In genomic region chr17:18401864-18402586, GRCh38 we compare ENCODE assay signal across 11 cellular contexts. TPM values are rescaled to one million over a fixed set of nuclear protein-coding genes. Genes with fewer than 3 reads are reported as not detected.
DNase-seq lines count a peak whose midpoint lies in the region; ATAC-seq, FAIRE-seq and TF ChIP-seq lines count a peak whose summit lies in the region.
"Not testable (repeated sequence)": the region's sequence is repeated elsewhere in the genome, so short reads cannot be mapped to it uniquely, and the experiment has no call there.
"Had no signal": no experiment of that assay in that cellular context is flagged by ENCODE, and none has a peak within 500 bp of the region (broad histone marks: within the 10 kb centered on the region; RNA-seq: fewer than 3 reads in every experiment).

No MANE protein-coding gene starts in this region.

- H3K9me3 ChIP-seq in A549; K562 (replicated peaks; ENCODE audit: control insufficient read depth, insufficient read depth, low read depth, low read length); keratinocyte (ENCODE audit: control insufficient read depth, low read depth, low read length); HepG2 (ENCODE audit: low read length): not testable (repeated sequence)

- H3K27me3 ChIP-seq in K562 (ENCODE audit: control insufficient read depth in 2 of 2, insufficient read depth in 2 of 2, low read length in 2 of 2); keratinocyte (ENCODE audit: control insufficient read depth, extremely low read depth, insufficient read depth, low read length); HepG2 (ENCODE audit: control insufficient read depth in 1 of 2, insufficient read depth in 2 of 2, low read length in 2 of 2): not testable (repeated sequence)

- 59% methylated on average over 7 of the region's 7 CpGs for WGBS in A549 (ENCODE audit: missing lambda C conversion rate)
- WGBS in K562 (ENCODE audit: insufficient coverage, low coverage, missing lambda C conversion rate): 0% methylated on average over 5 of the region's 7 CpGs
- 15% methylated on average over 7 of the region's 7 CpGs for WGBS in HepG2 (ENCODE audit: low lambda C conversion rate)

- ATAC-seq in A549: 0 out of 6 replicates have a peak, but pooled peaks of 1 of the 2 experiments have one; percentile 56
- not testable (repeated sequence) for ATAC-seq in K562, HepG2

- not testable (repeated sequence) for H3K79me2 ChIP-seq in K562 (ENCODE audit: control insufficient read depth, insufficient read depth, low read length); keratinocyte (ENCODE audit: control insufficient read depth, insufficient read depth, low read length); HepG2 (ENCODE audit: insufficient read depth, low read length)

- FAIRE-seq in A549 (lab: Jason Lieb, UNC) (peak; percentile 49), HTR-8/SVneo (lab: Jason Lieb, UNC) (peak; percentile 57), K562 (lab: Jason Lieb, UNC) (peak; percentile 26), keratinocyte (lab: Jason Lieb, UNC) (peak; percentile 51), HepG2 (lab: Jason Lieb, UNC) (peak; percentile 23)

- TF ChIP-seq POLR2A in A549 (IDR thresholded peaks at IDR 0.05; ENCODE audit: low read length); K562 (conservative IDR thresholded peaks at IDR 0.05); HepG2 (IDR thresholded peaks at IDR 0.05; ENCODE audit: insufficient read depth in 1 of 2, low read depth in 2 of 2, low read length in 2 of 2): not testable (repeated sequence)

- not testable (repeated sequence) for H4K20me1 ChIP-seq in K562 (replicated peaks; ENCODE audit: control insufficient read depth, insufficient read depth, low read length); keratinocyte (ENCODE audit: control insufficient read depth, extremely low read depth, insufficient read depth, low read length); HepG2 (ENCODE audit: insufficient read depth, low read length)

- TF ChIP-seq EP300 in A549 (IDR thresholded peaks at IDR 0.05); K562 (IDR thresholded peaks at IDR 0.05; ENCODE audit: low read length); HepG2 (IDR thresholded peaks at IDR 0.05; ENCODE audit: low read depth in 2 of 2, low read length in 2 of 2); HepG2 (CRISPR knock-in tag; IDR thresholded peaks at IDR 0.05; ENCODE audit: borderline replicate concordance): not testable (repeated sequence)

- not testable (repeated sequence) for TF ChIP-seq CTCF in A549 (IDR thresholded peaks at IDR 0.05); K562 (IDR thresholded peaks at IDR 0.05 in 2 of 3, conservative IDR thresholded peaks at IDR 0.05 in 1 of 3; ENCODE audit: insufficient read depth in 2 of 3, low read depth in 1 of 3, low read length in 3 of 3); keratinocyte (optimal IDR thresholded peaks at IDR 0.05 in 1 of 3, IDR thresholded peaks at IDR 0.05 in 1 of 3, conservative IDR thresholded peaks at IDR 0.05 in 1 of 3; ENCODE audit: extremely low read depth in 1 of 3, insufficient read depth in 2 of 3, low read length in 3 of 3); HepG2 (CRISPR knock-in tag; IDR thresholded peaks at IDR 0.05)

- H2AFZ ChIP-seq in K562 (ENCODE audit: low read depth, low read length); keratinocyte (ENCODE audit: control insufficient read depth, low read length); HepG2 (ENCODE audit: low read length): not testable (repeated sequence)

- in situ Hi-C loops in SK-MEL-5 (cut with HindIII; ENCODE audit: low pct_unique_long_range_greater_than_20kb, low sequenced_read_pairs); K562 (cut with MboI); HepG2 (cut with HindIII; ENCODE audit: extremely low pct_ligation_motif_present, low pct_unique_long_range_greater_than_20kb): not testable (repeated sequence)

- not testable (repeated sequence) for H3K27ac ChIP-seq in A549; K562 (ENCODE audit: extremely low read depth, low read depth, low read length); keratinocyte (ENCODE audit: control insufficient read depth, insufficient read depth, low read length); HepG2 (ENCODE audit: extremely low read length, insufficient read depth, low read length)

- H3K9me1 ChIP-seq in K562 (ENCODE audit: control insufficient read depth, insufficient read depth, low read length); keratinocyte (ENCODE audit: control insufficient read depth, extremely low read depth, insufficient read depth, low read length): not testable (repeated sequence)

- not testable (repeated sequence) for H3K36me3 ChIP-seq in K562 (ENCODE audit: control insufficient read depth, insufficient read depth, low read length); keratinocyte (ENCODE audit: control insufficient read depth in 2 of 2, extremely low read depth in 1 of 2, insufficient read depth in 2 of 2, low read length in 2 of 2); HepG2 (replicated peaks in 1 of 2; ENCODE audit: control insufficient read depth in 1 of 2, insufficient read depth in 2 of 2, low read length in 2 of 2)

- H3K9ac ChIP-seq in K562 (ENCODE audit: insufficient read depth in 1 of 2, low read depth in 2 of 2, low read length in 2 of 2); keratinocyte (ENCODE audit: control insufficient read depth, extremely low read depth, insufficient read depth, low read length); HepG2 (ENCODE audit: insufficient read depth, low read depth, low read length): not testable (repeated sequence)

- not testable (repeated sequence) for H3K4me3 ChIP-seq in A549; K562; keratinocyte (ENCODE audit: control insufficient read depth in 2 of 3, extremely low read depth in 1 of 3, insufficient read depth in 2 of 3, low read depth in 1 of 3, low read length in 3 of 3); HepG2 (replicated peaks in 1 of 3; ENCODE audit: insufficient read depth in 1 of 3, low read depth in 2 of 3, low read length in 3 of 3)

- POLR2A ChIA-PET in A549 (lab: Yijun Ruan, JAX); K562 (lab: Yijun Ruan, JAX); HepG2 (lab: Yijun Ruan, JAX): not testable (repeated sequence)

- dilution Hi-C loops in keratinocyte (cut with MboI; ENCODE audit: extremely low pct_ligation_motif_present, low sequenced_read_pairs): not testable (repeated sequence)

- not testable (repeated sequence) for DNase-seq in A549 (ENCODE audit: low read depth in 1 of 2, low spot score in 1 of 2); HTR-8/SVneo (ENCODE audit: insufficient read length, low spot score); K562 (ENCODE audit: extremely low read depth in 1 of 4, low spot score in 3 of 4); keratinocyte (ENCODE audit: low read depth, low spot score); HepG2 (ENCODE audit: low spot score)
- DNase-seq in SK-MEL-5 (ENCODE audit: low read depth, low spot score): peak; percentile 34

- not testable (repeated sequence) for BruUV-seq in K562 (replicated peaks; lab: Mats Ljungman, UMichigan); HepG2 (replicated peaks; lab: Mats Ljungman, UMichigan)

- H3K4me1 ChIP-seq in A549; K562 (replicated peaks in 1 of 2; ENCODE audit: control insufficient read depth in 2 of 2, insufficient read depth in 2 of 2, low read length in 2 of 2); keratinocyte (ENCODE audit: control insufficient read depth, extremely low read depth, insufficient read depth, low read length); HepG2 (ENCODE audit: insufficient read depth, low read length): not testable (repeated sequence)

- CTCF ChIA-PET in A549 (lab: Yijun Ruan, JAX); K562 (lab: Yijun Ruan, JAX; ENCODE audit: low intra/inter-chr PET ratio); HepG2 (lab: Yijun Ruan, JAX; ENCODE audit: low intra/inter-chr PET ratio, low total read pairs): not testable (repeated sequence)

- intact Hi-C loops in K562 (cut with micrococcal nuclease); HepG2 (cut with micrococcal nuclease; ENCODE audit: unreplicated experiment): not testable (repeated sequence)

- not testable (repeated sequence) for H3K4me2 ChIP-seq in A549; K562 (ENCODE audit: insufficient read depth, low read length); keratinocyte (ENCODE audit: control insufficient read depth, extremely low read depth, insufficient read depth, low read depth, low read length); HepG2 (ENCODE audit: low read depth, low read length)

- not testable (repeated sequence) for TF ChIP-seq RAD21 in A549 (conservative IDR thresholded peaks at IDR 0.05 in 1 of 2, IDR thresholded peaks at IDR 0.05 in 1 of 2); K562 (CRISPR knock-in tag; conservative IDR thresholded peaks at IDR 0.05 in 1 of 2, IDR thresholded peaks at IDR 0.05 in 1 of 2); HepG2 (CRISPR knock-in tag; IDR thresholded peaks at IDR 0.05)

RNA-seq across cellular contexts. Expression of gene EVPLL, which starts 24.4 kb away (rescaled TPM):
- polyA plus RNA-seq in A549 (2011; rRNA removed): not detected in 2 replicates
- 0.01 TPM in 1 of 2 replicates, not detected in the other for polyA plus RNA-seq in A549 (2012; cell fraction: cytosol; rRNA removed)
- 0.27 and 0.30 TPM in 2 replicates for polyA plus RNA-seq in A549 (2012; cell fraction: nucleus; rRNA removed)
- polyA plus RNA-seq in A549 (2017; fragmentation: RNase III; extraction: RNeasy Plus Mini Kit Qiagen cat#74134 plus additional on column Dnase treatment): 0.05 to 0.07 TPM in 2 of 3 replicates, not detected in the other
- polyA minus RNA-seq in A549 (2011; rRNA and poly(A)+ RNA removed): not detected in 2 replicates
- total RNA-seq in SK-MEL-5 (2014; rRNA removed; shearing (Covaris generic)): not detected in 2 replicates
- polyA plus RNA-seq in SK-MEL-5 (2015; cell fraction: cytosol; rRNA removed): not detected in 2 replicates
- not detected in 2 replicates for polyA plus RNA-seq in SK-MEL-5 (2015; cell fraction: nucleus; rRNA removed)
- total RNA-seq in K562 (2011; cell fraction: chromatin; rRNA removed; ENCODE audit: low replicate concordance): not detected in 2 replicates
- not detected in 2 replicates for total RNA-seq in K562 (2011; cell fraction: nucleolus; rRNA removed)
- not detected in 2 replicates for total RNA-seq in K562 (2011; cell fraction: nucleoplasm; rRNA removed)
- not detected in 2 replicates for total RNA-seq in K562 (2014; rRNA removed)
- total RNA-seq in K562 (2014; rRNA removed; fragmentation: Illumina TruSeq; extraction: Trizol): not detected in 2 replicates
- total RNA-seq in K562 (2015; rRNA removed; fragmentation: Illumina TruSeq; extraction: Trizol): not detected in 2 replicates
- not detected in 2 replicates for total RNA-seq in K562 (2021)
- not detected in 2 replicates for polyA plus RNA-seq in K562 (2011; rRNA removed)
- polyA plus RNA-seq in K562 (2011; cell fraction: cytosol; rRNA removed): not detected in 2 replicates
- polyA plus RNA-seq in K562 (2011; cell fraction: nucleus; rRNA removed): not detected in 2 replicates
- not detected in 2 replicates for polyA plus RNA-seq in K562 (2012)
- polyA plus RNA-seq in K562 (2014; fragmentation: Illumina TruSeq; extraction: Trizol): not detected in 2 replicates
- not detected for polyA plus RNA-seq in K562 (2014; fragmentation: Nextera tagmentation; extraction: Ambion mirVana)
- not detected in 2 replicates for polyA plus RNA-seq in K562 (2014; rRNA removed)
- not detected in 2 replicates for polyA minus RNA-seq in K562 (2011; rRNA and poly(A)+ RNA removed)
- polyA minus RNA-seq in K562 (2011; cell fraction: cytosol; rRNA and poly(A)+ RNA removed): not detected in 2 replicates
- not detected in 2 replicates for polyA minus RNA-seq in K562 (2011; cell fraction: nucleus; rRNA and poly(A)+ RNA removed)
- 0.31 to 1.7 TPM in 2 of 3 replicates, not detected in the other for polyA plus RNA-seq in keratinocyte
- 0.90 TPM for polyA plus RNA-seq in keratinocyte (2011; ENCODE audit: low read depth)
- polyA plus RNA-seq in keratinocyte (2011; cell fraction: cytosol; rRNA removed): 0.06 TPM in 1 of 2 replicates, not detected in the other
- polyA plus RNA-seq in keratinocyte (2011; cell fraction: nucleus; rRNA removed): 0.27 and 1.00 TPM in 2 replicates
- polyA plus RNA-seq in keratinocyte (2012; ENCODE audit: low replicate concordance): 1.4 TPM in 1 of 2 replicates, not detected in the other
- polyA minus RNA-seq in keratinocyte: not detected in 3 replicates
- polyA minus RNA-seq in keratinocyte (2011; cell fraction: cytosol; rRNA and poly(A)+ RNA removed): not detected
- not detected in 2 replicates for polyA minus RNA-seq in keratinocyte (2011; cell fraction: nucleus; rRNA and poly(A)+ RNA removed)
- total RNA-seq in HepG2 (2016; rRNA removed; fragmentation: Illumina TruSeq; extraction: Trizol): 0.07 TPM in 1 of 2 replicates, not detected in the other
- not detected in 2 replicates for total RNA-seq in HepG2 (2016; cell fraction: cytosol; rRNA removed; fragmentation: Illumina TruSeq; extraction: Trizol; ENCODE audit: low read depth)
- total RNA-seq in HepG2 (2016; cell fraction: insoluble cytoplasmic fraction; rRNA removed; fragmentation: Illumina TruSeq; extraction: Trizol): 0.11 TPM in 1 of 2 replicates, not detected in the other
- not detected in 2 replicates for total RNA-seq in HepG2 (2016; cell fraction: membrane; rRNA removed; fragmentation: Illumina TruSeq; extraction: Trizol)
- not detected in 2 replicates for total RNA-seq in HepG2 (2016; cell fraction: nucleus; rRNA removed; fragmentation: Illumina TruSeq; extraction: Trizol)
- polyA plus RNA-seq in HepG2 (2011; rRNA removed): 0.05 TPM in 1 of 2 replicates, not detected in the other
- 0.03 and 0.05 TPM in 2 replicates for polyA plus RNA-seq in HepG2 (2011; cell fraction: cytosol; rRNA removed)
- 0.14 and 0.61 TPM in 2 replicates for polyA plus RNA-seq in HepG2 (2011; cell fraction: nucleus; rRNA removed)
- not detected in 2 replicates for polyA plus RNA-seq in HepG2 (2012)
- polyA plus RNA-seq in HepG2 (2016; cell fraction: cytosol; fragmentation: Illumina TruSeq; extraction: Trizol; ENCODE audit: low read depth): 0.08 TPM in 1 of 2 replicates, not detected in the other
- polyA plus RNA-seq in HepG2 (2016; cell fraction: insoluble cytoplasmic fraction; fragmentation: Illumina TruSeq; extraction: Trizol; ENCODE audit: low read depth): not detected in 2 replicates
- polyA plus RNA-seq in HepG2 (2016; cell fraction: membrane; fragmentation: Illumina TruSeq; extraction: Trizol; ENCODE audit: low read depth): not detected in 2 replicates
- 0.29 TPM in 1 of 2 replicates, not detected in the other for polyA plus RNA-seq in HepG2 (2016; cell fraction: nucleus; fragmentation: Illumina TruSeq; extraction: Trizol; ENCODE audit: insufficient read depth, low read depth)
- 1.4 TPM in 1 of 2 replicates, not detected in the other for polyA minus RNA-seq in HepG2 (2011; rRNA and poly(A)+ RNA removed; ENCODE audit: low replicate concordance)
- polyA minus RNA-seq in HepG2 (2011; cell fraction: cytosol; rRNA and poly(A)+ RNA removed): not detected in 2 replicates
- not detected in 2 replicates for polyA minus RNA-seq in HepG2 (2011; cell fraction: nucleus; rRNA and poly(A)+ RNA removed)
- total RNA-seq: CD4-positive, alpha-beta T cell; CD8-positive, alpha-beta memory T cell; G401; HFFc6 had no signal
- polyA plus RNA-seq: CD14-positive monocyte; CD8-positive, alpha-beta memory T cell had no signal

RNA-seq across cellular contexts. Expression of gene SHMT1, which starts 38.7 kb away (rescaled TPM):
- polyA plus RNA-seq in A549 (2011; rRNA removed) (38.7 and 43.2 TPM in 2 replicates), A549 (2017; fragmentation: RNase III; extraction: RNeasy Plus Mini Kit Qiagen cat#74134 plus additional on column Dnase treatment) (58.3 to 66.1 TPM (median 62.1 TPM) in 3 replicates), K562 (2011; rRNA removed) (18.1 and 20.0 TPM in 2 replicates), K562 (2014; fragmentation: Illumina TruSeq; extraction: Trizol) (25.4 and 30.2 TPM in 2 replicates), K562 (2014; fragmentation: Nextera tagmentation; extraction: Ambion mirVana) (1 to 10 TPM; 3.3 to 5.6 TPM), K562 (2014; rRNA removed) (23.9 and 26.1 TPM in 2 replicates), keratinocyte (11.7 to 15.7 TPM (median 14.6 TPM) in 3 replicates), HepG2 (2011; rRNA removed) (19.0 and 21.3 TPM in 2 replicates)
- 56.9 and 67.4 TPM in 2 replicates for polyA plus RNA-seq in A549 (2012; cell fraction: cytosol; rRNA removed)
- polyA plus RNA-seq in A549 (2012; cell fraction: nucleus; rRNA removed): 71.9 and 91.1 TPM in 2 replicates
- 39.3 and 48.6 TPM in 2 replicates for polyA minus RNA-seq in A549 (2011; rRNA and poly(A)+ RNA removed)
- total RNA-seq in SK-MEL-5 (2014; rRNA removed; shearing (Covaris generic)): 20.5 and 21.4 TPM in 2 replicates
- polyA plus RNA-seq in SK-MEL-5 (2015; cell fraction: cytosol; rRNA removed): 28.6 and 32.3 TPM in 2 replicates
- polyA plus RNA-seq in SK-MEL-5 (2015; cell fraction: nucleus; rRNA removed): 23.5 and 29.1 TPM in 2 replicates
- 38.5 and 63.2 TPM in 2 replicates for total RNA-seq in K562 (2011; cell fraction: chromatin; rRNA removed; ENCODE audit: low replicate concordance)
- total RNA-seq in K562 (2011; cell fraction: nucleolus; rRNA removed): 29.9 and 31.7 TPM in 2 replicates
- 36.2 and 36.6 TPM in 2 replicates for total RNA-seq in K562 (2011; cell fraction: nucleoplasm; rRNA removed)
- total RNA-seq in K562 (2014; rRNA removed) (23.3 and 29.8 TPM in 2 replicates), K562 (2014; rRNA removed; fragmentation: Illumina TruSeq; extraction: Trizol) (15.7 and 18.0 TPM in 2 replicates), K562 (2015; rRNA removed; fragmentation: Illumina TruSeq; extraction: Trizol) (23.9 and 26.5 TPM in 2 replicates), K562 (2021) (30.7 and 31.2 TPM in 2 replicates), HepG2 (2016; rRNA removed; fragmentation: Illumina TruSeq; extraction: Trizol) (48.8 and 58.7 TPM in 2 replicates)
- 21.9 and 29.0 TPM in 2 replicates for polyA plus RNA-seq in K562 (2011; cell fraction: cytosol; rRNA removed)
- polyA plus RNA-seq in K562 (2011; cell fraction: nucleus; rRNA removed): 20.7 and 22.9 TPM in 2 replicates
- polyA plus RNA-seq in K562 (2012): 21.8 and 26.1 TPM in 2 replicates
- polyA minus RNA-seq in K562 (2011; rRNA and poly(A)+ RNA removed): 12.8 and 14.1 TPM in 2 replicates
- 13.5 and 17.3 TPM in 2 replicates for polyA minus RNA-seq in K562 (2011; cell fraction: cytosol; rRNA and poly(A)+ RNA removed)
- polyA minus RNA-seq in K562 (2011; cell fraction: nucleus; rRNA and poly(A)+ RNA removed): 11.6 and 15.1 TPM in 2 replicates
- 2.2 TPM for polyA plus RNA-seq in keratinocyte (2011; ENCODE audit: low read depth)
- polyA plus RNA-seq in keratinocyte (2011; cell fraction: cytosol; rRNA removed): 8.4 and 10.4 TPM in 2 replicates
- 11.0 and 14.0 TPM in 2 replicates for polyA plus RNA-seq in keratinocyte (2011; cell fraction: nucleus; rRNA removed)
- 2.6 and 13.7 TPM in 2 replicates for polyA plus RNA-seq in keratinocyte (2012; ENCODE audit: low replicate concordance)
- polyA minus RNA-seq in keratinocyte: 10.2 to 18.0 TPM (median 14.4 TPM) in 3 replicates
- polyA minus RNA-seq in keratinocyte (2011; cell fraction: cytosol; rRNA and poly(A)+ RNA removed): 13.2 TPM
- polyA minus RNA-seq in keratinocyte (2011; cell fraction: nucleus; rRNA and poly(A)+ RNA removed): 6.6 and 7.6 TPM in 2 replicates
- total RNA-seq in HepG2 (2016; cell fraction: cytosol; rRNA removed; fragmentation: Illumina TruSeq; extraction: Trizol; ENCODE audit: low read depth): 11.1 and 11.2 TPM in 2 replicates
- 49.2 and 50.8 TPM in 2 replicates for total RNA-seq in HepG2 (2016; cell fraction: insoluble cytoplasmic fraction; rRNA removed; fragmentation: Illumina TruSeq; extraction: Trizol)
- total RNA-seq in HepG2 (2016; cell fraction: membrane; rRNA removed; fragmentation: Illumina TruSeq; extraction: Trizol): 17.5 and 20.3 TPM in 2 replicates
- 31.7 and 35.9 TPM in 2 replicates for total RNA-seq in HepG2 (2016; cell fraction: nucleus; rRNA removed; fragmentation: Illumina TruSeq; extraction: Trizol)
- 16.7 and 24.0 TPM in 2 replicates for polyA plus RNA-seq in HepG2 (2011; cell fraction: cytosol; rRNA removed)
- 24.0 and 28.6 TPM in 2 replicates for polyA plus RNA-seq in HepG2 (2011; cell fraction: nucleus; rRNA removed)
- polyA plus RNA-seq in HepG2 (2012): 12.2 and 16.3 TPM in 2 replicates
- 6.9 TPM in 2 replicates for polyA plus RNA-seq in HepG2 (2016; cell fraction: cytosol; fragmentation: Illumina TruSeq; extraction: Trizol; ENCODE audit: low read depth)
- 54.8 and 66.4 TPM in 2 replicates for polyA plus RNA-seq in HepG2 (2016; cell fraction: insoluble cytoplasmic fraction; fragmentation: Illumina TruSeq; extraction: Trizol; ENCODE audit: low read depth)
- polyA plus RNA-seq in HepG2 (2016; cell fraction: membrane; fragmentation: Illumina TruSeq; extraction: Trizol; ENCODE audit: low read depth): 12.1 and 12.6 TPM in 2 replicates
- polyA plus RNA-seq in HepG2 (2016; cell fraction: nucleus; fragmentation: Illumina TruSeq; extraction: Trizol; ENCODE audit: insufficient read depth, low read depth): 57.4 and 62.8 TPM in 2 replicates
- polyA minus RNA-seq in HepG2 (2011; rRNA and poly(A)+ RNA removed; ENCODE audit: low replicate concordance): 38.5 and 58.3 TPM in 2 replicates
- 12.9 and 14.2 TPM in 2 replicates for polyA minus RNA-seq in HepG2 (2011; cell fraction: cytosol; rRNA and poly(A)+ RNA removed)
- 19.5 and 30.6 TPM in 2 replicates for polyA minus RNA-seq in HepG2 (2011; cell fraction: nucleus; rRNA and poly(A)+ RNA removed)
